ENCODE assay signal across 8 cellular contexts in the genomic region with DNA sequence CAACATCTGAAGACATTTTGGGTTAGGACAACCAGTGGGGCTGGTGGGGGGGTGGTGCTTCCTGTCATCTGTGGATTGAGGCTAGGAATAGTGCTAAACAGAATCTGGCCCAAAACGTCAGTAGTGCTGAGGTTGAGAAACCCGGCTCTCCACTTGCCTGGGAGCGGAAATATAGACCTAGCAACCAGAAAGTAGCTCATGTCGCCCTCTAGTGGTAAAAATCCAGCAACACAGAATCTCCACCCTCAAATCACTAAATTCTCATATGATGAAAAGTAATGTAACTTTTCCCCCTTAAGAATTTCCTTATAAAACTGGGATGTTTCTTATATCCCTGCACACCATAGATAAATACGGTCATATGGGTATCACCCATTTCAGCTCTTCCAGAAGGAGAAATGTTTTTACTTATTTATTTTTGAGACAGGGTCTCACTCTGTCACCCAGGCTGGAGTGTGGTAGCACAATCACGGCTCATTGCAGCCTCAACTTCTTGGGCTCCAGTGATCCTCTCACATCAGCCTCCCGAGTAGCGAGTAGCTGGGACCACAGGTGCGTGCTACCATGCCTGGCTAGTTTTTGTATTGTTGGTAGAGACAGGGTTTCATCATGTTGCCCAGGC. TPM values are rescaled to one million over a fixed set of nuclear protein-coding genes. Genes with fewer than 3 reads are reported as not detected.
A peak's percentile ranks its signal among the peaks of the same experiment; 100 is the strongest.
DNase-seq lines count a peak whose midpoint lies in the region; ATAC-seq and TF ChIP-seq lines count a peak whose summit lies in the region.

No MANE protein-coding gene starts in this region.

- H3K4me1 Mint-ChIP-seq in naive thymus-derived CD8-positive, alpha-beta T cell, result peaks cover 20 to 79% (median 70%) of the 10 kb centered on the region in 4 donors

- H3K9me3 ChIP-seq in NT2/D1 (ENCODE audit: insufficient read depth, low read length) (no peaks in the 10 kb centered on the region), stomach (no peaks in the 10 kb centered on the region)

- peak in 5 of 7 experiments; percentile 67 to 84 (median 78) for TF ChIP-seq CTCF in stomach (IDR thresholded peaks at IDR 0.05)

- TF ChIP-seq POLR2A in erythroblast (IDR thresholded peaks at IDR 0.05; ENCODE audit: low read length), result no peak
- TF ChIP-seq POLR2A in stomach (IDR thresholded peaks at IDR 0.05), result no peak

- H3K36me3 Mint-ChIP-seq in naive thymus-derived CD8-positive, alpha-beta T cell, result peaks cover 4 to 93% (median 45%) of the 10 kb centered on the region in 3 donors

- H3K4me3 Mint-ChIP-seq in naive thymus-derived CD8-positive, alpha-beta T cell, result peak overlapping the region; percentile 16 to 83 (median 55)

- TF ChIP-seq EP300 in stomach (IDR thresholded peaks at IDR 0.05), result no peak

- H3K4me3 ChIP-seq in NT2/D1 (ENCODE audit: insufficient read length, low read depth), result no peak overlapping the region
- no peak overlapping the region for H3K4me3 ChIP-seq in stomach

- POLR2A ChIA-PET in naive thymus-derived CD8-positive, alpha-beta T cell (lab: Charles Lee), result interaction anchor here (0.6 to 2.7 kb wide), 16 partner anchors 8 to 189 kb away, joined by 3 to 23 read pairs (median 5); a partner anchor contains a TSS

- peak; percentile 50 for DNase-seq in DMS 273 treated with DMSO at 0.1 percent for 48 hours (lab: John Stamatoyannopoulos, UW)
- DNase-seq in HT1080 (ENCODE audit: low read depth), result peak; percentile 76
- DNase-seq in NT2/D1 (ENCODE audit: low read depth, low spot score), result peak; percentile 68
- peak; percentile 63 for DNase-seq in activated CD8-positive, alpha-beta memory T cell treated with anti-CD3 and anti-CD28 coated beads, Interleukin-2, amount 50 U/mL, for 4 hours
- peak; percentile 77 to 90 for DNase-seq in erythroblast (lab: John Stamatoyannopoulos, UW)
- DNase-seq in naive thymus-derived CD8-positive, alpha-beta T cell, result peak; percentile 27 to 85 (median 71)
- peak; percentile 65 for DNase-seq in stomach

- WGBS in stomach, 5 donors, result 37 to 42% (median 40%) methylated on average over 9 of the region's 9 CpGs

- no peaks in the 10 kb centered on the region for H3K27me3 Mint-ChIP-seq in naive thymus-derived CD8-positive, alpha-beta T cell

- H3K36me3 ChIP-seq in NT2/D1 (ENCODE audit: insufficient read depth, insufficient read length, low read length) (peaks cover 56% of the 10 kb centered on the region), stomach (peaks cover 56 to 93% (median 90%) of the 10 kb centered on the region in 4 donors)

- H3K27me3 ChIP-seq in NT2/D1 (ENCODE audit: insufficient read depth, insufficient read length) (no peaks in the 10 kb centered on the region), stomach (no peaks in the 10 kb centered on the region)

- ATAC-seq in GM21390 (IDR thresholded peaks at IDR 0.05; ENCODE audit: unreplicated experiment), result peak; percentile 89
- ATAC-seq in naive thymus-derived CD8-positive, alpha-beta T cell, result peak; percentile 71 to 80

- no peak overlapping the region for H3K9ac ChIP-seq in NT2/D1 (ENCODE audit: insufficient read length, low read depth)

- no peaks in the 10 kb centered on the region for H3K4me1 ChIP-seq in NT2/D1 (ENCODE audit: insufficient read depth, insufficient read length)
- peaks cover 0 to 15% (median 3%) of the 10 kb centered on the region in 4 donors for H3K4me1 ChIP-seq in stomach

- peak overlapping the region in 2 of 5 donors; percentile 43 to 57 for H3K27ac ChIP-seq in stomach

- no peaks in the 10 kb centered on the region for H3K9me3 Mint-ChIP-seq in naive thymus-derived CD8-positive, alpha-beta T cell

- intact Hi-C loops in stomach (cut with DNase I; ENCODE audit: low total_unique reads), result no loop called here

- peak overlapping the region; percentile 29 to 96 (median 90) for H3K27ac Mint-ChIP-seq in naive thymus-derived CD8-positive, alpha-beta T cell

RNA-seq across cellular contexts. Expression of a gene that starts 34.4 kb away (rescaled TPM):
- 26.7 and 28.3 TPM in 2 replicates for total RNA-seq in HT1080 (2014; rRNA removed; shearing (Covaris generic))
- polyA plus RNA-seq in HT1080 (2015; cell fraction: cytosol; rRNA removed), result 15.8 and 22.3 TPM in 2 replicates
- 38.4 and 39.3 TPM in 2 replicates for polyA plus RNA-seq in HT1080 (2015; cell fraction: nucleus; rRNA removed)
- total RNA-seq in naive thymus-derived CD8-positive, alpha-beta T cell, result 100 to 1,000 TPM; 202 to 214 TPM
- 100 to 1,000 TPM; 144 to 188 (median 162) TPM for polyA plus RNA-seq in naive thymus-derived CD8-positive, alpha-beta T cell
- 10 to 100 TPM in 4 of 5 donors, 1 to 10 TPM in 1; 7.6 to 34.3 (median 20.3) TPM for total RNA-seq in stomach
- polyA plus RNA-seq in stomach, result 1 to 10 TPM; 5.5 to 7.0 (median 5.7) TPM

RNA-seq across cellular contexts. Expression of a gene that starts 39.3 kb away (rescaled TPM):
- 1.6 and 2.7 TPM in 2 replicates for total RNA-seq in HT1080 (2014; rRNA removed; shearing (Covaris generic))
- 1.8 and 2.4 TPM in 2 replicates for polyA plus RNA-seq in HT1080 (2015; cell fraction: cytosol; rRNA removed)
- 5.7 and 7.2 TPM in 2 replicates for polyA plus RNA-seq in HT1080 (2015; cell fraction: nucleus; rRNA removed)
- under 1 TPM; 0.26 to 0.36 TPM for total RNA-seq in naive thymus-derived CD8-positive, alpha-beta T cell
- polyA plus RNA-seq in naive thymus-derived CD8-positive, alpha-beta T cell, result under 1 TPM in 1 of 3 donors, not detected in 2; 0.23 TPM
- total RNA-seq in stomach, result 10 to 100 TPM in 4 of 5 donors, 1 to 10 TPM in 1; 4.7 to 31.9 (median 18.2) TPM
- 1 to 10 TPM in 1 of 3 donors, under 1 TPM in 2; 0.33 to 1.3 (median 0.76) TPM for polyA plus RNA-seq in stomach
